ENCODE assay signal across 28 cellular contexts in genomic region chr13:47671762-47672161, GRCh38.
"Had no signal": no experiment of that assay in that cellular context is flagged by ENCODE, and none has a peak within 500 bp of the region (broad histone marks: within the 10 kb centered on the region; RNA-seq: fewer than 3 reads in every experiment).

No MANE protein-coding gene starts in this region.

- H3K27me3 ChIP-seq: ascending aorta, heart right ventricle, neutrophil, pancreas had no signal

- DNase-seq: activated CD4-positive, alpha-beta T cell treated with anti-CD3 and anti-CD28 coated beads for 4 hours; activated CD4-positive, alpha-beta T cell treated with anti-CD3 and anti-CD28 coated beads, Interleukin-2, amount 50 U/mL, for 4 hours; activated CD8-positive, alpha-beta memory T cell treated with anti-CD3 and anti-CD28 coated beads for 24 hours; activated effector memory CD4-positive, alpha-beta T cell treated with Interleukin-2 at 50 U/mL for 16 hours; activated naive CD4-positive, alpha-beta T cell treated with anti-CD3 and anti-CD28 coated beads for 36 hours; activated naive CD8-positive, alpha-beta T cell treated with anti-CD3 and anti-CD28 coated beads for 36 hours; caudate nucleus; cortex of kidney; effector memory CD8-positive, alpha-beta T cell; erythroblast; heart right ventricle; kidney glomerular epithelial cell; mucosa of descending colon; naive B cell; nephron progenitor cell; pancreas; stimulated activated CD4-positive, alpha-beta T cell treated with anti-CD3 and anti-CD28 coated beads, Interleukin-12 subunit alpha, Interleukin-12 subunit beta, amount 100 ng/mL, for 4 hours; stimulated activated CD4-positive, alpha-beta T cell treated with anti-CD3 and anti-CD28 coated beads, Interleukin-4, amount 100 ng/mL, for 1 hour; T-helper 1 cell; trophoblast cell had no signal

- H3K4me1 ChIP-seq: ascending aorta, pancreas, prostate gland had no signal

- H3K36me3 ChIP-seq: ascending aorta, heart right ventricle, neutrophil, pancreas, prostate gland, thoracic aorta had no signal

- H3K27ac ChIP-seq: ascending aorta, neutrophil, pancreas, prostate gland, thoracic aorta, VCaP had no signal

- ATAC-seq: effector memory CD8-positive, alpha-beta T cell; left lobe of liver; mucosa of descending colon; pancreas; stimulated activated effector memory CD8-positive, alpha-beta T cell treated with anti-CD3 and anti-CD28 coated beads, Interleukin-12 subunit alpha, Interleukin-12 subunit beta, amount 100 ng/mL, for 72 hours had no signal

- H3K9me3 ChIP-seq: ascending aorta, heart right ventricle, mucosa of descending colon, neutrophil, pancreas, prostate gland, thoracic aorta had no signal

- H3K4me3 ChIP-seq: ascending aorta, heart right ventricle, lung, mucosa of descending colon, pancreas, prostate gland, thoracic aorta had no signal
